In genomic region chrX:69546978-69547377, GRCh38 we compare ENCODE assay signal across 33 cellular contexts. TPM values are rescaled to one million over a fixed set of nuclear protein-coding genes. Genes with fewer than 3 reads are reported as not detected.
"Had no signal": no experiment of that assay in that cellular context is flagged by ENCODE, and none has a peak within 500 bp of the region (broad histone marks: within the 10 kb centered on the region; RNA-seq: fewer than 3 reads in every experiment).

No MANE protein-coding gene starts in this region.

- DNase-seq: Karpas-422, Kasumi-1, MG63, MM.1S, MV-4-11, NCI-H1048, NCI-H1092, NCI-H1092 treated with DMSO at 0.1 percent for 48 hours, NCI-H1105, NCI-H1105 treated with DMSO at 0.1 percent for 48 hours, NCI-H1417, NCI-H1417 treated with DMSO at 0.1 percent for 48 hours, NCI-H1436, NCI-H1436 treated with DMSO at 0.1 percent for 48 hours, NCI-H146, NCI-H1694, NCI-H1694 treated with DMSO at 0.1 percent for 48 hours, NCI-H187, NCI-H187 treated with DMSO at 0.1 percent for 48 hours, NCI-H1930, NCI-H2029, NCI-H2029 treated with DMSO at 0.1 percent for 48 hours, NCI-H2081, NCI-H2081 treated with DMSO at 0.1 percent for 48 hours, NCI-H2107, NCI-H2171, NCI-H2227 treated with DMSO at 0.1 percent for 48 hours, NCI-H226, NCI-H345, NCI-H446 treated with DMSO at 0.1 percent for 48 hours had no signal

- H3K36me3 ChIP-seq: MG63 had no signal

- H3K9me3 ChIP-seq: MG63 had no signal

- H3K4me3 ChIP-seq: MG63 had no signal

- H3K27ac ChIP-seq: KMS-11 had no signal

RNA-seq across cellular contexts. Expression of gene NALF2, which starts 42.9 kb away (rescaled TPM):
- total RNA-seq: LHCN-M2, M059J had no signal
